30 cellular contexts compared by ENCODE assay signal in the genomic region with DNA sequence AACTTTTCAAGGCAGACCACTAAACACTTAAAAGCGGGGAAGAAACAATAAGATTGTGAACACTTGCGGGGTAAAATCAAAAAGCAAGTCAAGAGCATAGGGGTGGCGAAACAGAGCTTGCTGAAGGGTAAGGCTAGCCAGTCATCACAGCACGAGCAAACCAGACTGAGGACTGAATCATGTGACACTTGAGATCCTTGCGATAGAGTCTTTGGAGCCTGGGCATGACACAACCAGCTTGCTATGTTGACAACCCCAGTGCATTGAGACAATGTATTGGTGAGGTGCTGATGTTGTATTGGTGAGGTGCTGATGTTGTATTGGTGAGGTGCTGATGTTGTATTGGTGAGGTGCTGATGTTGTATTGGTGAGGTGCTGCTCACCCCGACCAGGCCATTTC.
A peak's percentile ranks its signal among the peaks of the same experiment; 100 is the strongest.
DNase-seq lines count a peak whose midpoint lies in the region; ATAC-seq, FAIRE-seq and TF ChIP-seq lines count a peak whose summit lies in the region.
"Had no signal": no experiment of that assay in that cellular context is flagged by ENCODE, and none has a peak within 500 bp of the region (broad histone marks: within the 10 kb centered on the region; RNA-seq: fewer than 3 reads in every experiment).

No MANE protein-coding gene starts in this region.

- TF ChIP-seq CTCF in endothelial cell of umbilical vein (IDR thresholded peaks at IDR 0.05; ENCODE audit: extremely low read depth in 1 of 2, insufficient read depth in 1 of 2, low read depth in 1 of 2, low read length in 2 of 2): no peak
- TF ChIP-seq CTCF in gastroesophageal sphincter (IDR thresholded peaks at IDR 0.05): no peak

- no peaks in the 10 kb centered on the region for H3K27me3 Mint-ChIP-seq in activated naive CD8-positive, alpha-beta T cell treated with anti-CD3 and anti-CD28 coated beads, Interleukin-2, amount 50 U/mL, for 24 hours

- H3K4me3 Mint-ChIP-seq in activated naive CD8-positive, alpha-beta T cell treated with anti-CD3 and anti-CD28 coated beads, Interleukin-2, amount 50 U/mL, for 24 hours: no peak overlapping the region
- H3K4me3 Mint-ChIP-seq: activated naive CD4-positive, alpha-beta T cell treated with anti-CD3 and anti-CD28 coated beads for 36 hours; activated T-helper 1 cell treated with anti-CD3 and anti-CD28 coated beads, Interleukin-12 subunit alpha, Interleukin-12 subunit beta, Interleukin-2, Interleukin-4 antibody, amounts not matched to agents 30 ng/mL and 10 ng/mL and 1 ng/mL, durations not matched to agents 14 hours and 24 hours and 36 hours had no signal

- no peaks in the 10 kb centered on the region for H3K36me3 Mint-ChIP-seq in activated naive CD8-positive, alpha-beta T cell treated with anti-CD3 and anti-CD28 coated beads, Interleukin-2, amount 50 U/mL, for 24 hours (ENCODE audit: low read depth)

- intact Hi-C loops in endothelial cell of umbilical vein (cut with micrococcal nuclease): no loop called here

- no peaks in the 10 kb centered on the region for H3K9me3 Mint-ChIP-seq in activated naive CD8-positive, alpha-beta T cell treated with anti-CD3 and anti-CD28 coated beads, Interleukin-2, amount 50 U/mL, for 24 hours
- H3K9me3 Mint-ChIP-seq: activated naive CD4-positive, alpha-beta T cell treated with anti-CD3 and anti-CD28 coated beads for 36 hours; activated T-helper 1 cell treated with anti-CD3 and anti-CD28 coated beads, Interleukin-12 subunit alpha, Interleukin-12 subunit beta, Interleukin-2, Interleukin-4 antibody, amounts not matched to agents 30 ng/mL and 10 ng/mL and 1 ng/mL, durations not matched to agents 14 hours and 24 hours and 36 hours had no signal

- peak; percentile 7 for DNase-seq in ELF-1 (ENCODE audit: low read depth, low spot score)
- peak; percentile 4 for DNase-seq in RKO (ENCODE audit: low spot score)
- DNase-seq in endothelial cell of umbilical vein (ENCODE audit: low read depth, low spot score): no peak
- peak; percentile 37 for DNase-seq in kidney tubule cell (ENCODE audit: low spot score)
- no peak for DNase-seq in activated naive CD8-positive, alpha-beta T cell treated with anti-CD3 and anti-CD28 coated beads, Interleukin-2, amount 50 U/mL, for 24 hours
- no peak for DNase-seq in DMS 273 (lab: John Stamatoyannopoulos, UW; ENCODE audit: unreplicated experiment)
- no peak for DNase-seq in erythroblast (lab: John Stamatoyannopoulos, UW)
- DNase-seq: ACHN; activated CD4-positive, alpha-beta T cell treated with anti-CD3 and anti-CD28 coated beads, Interleukin-2, amount 50 U/mL, for 48 hours; activated naive CD4-positive, alpha-beta T cell treated with anti-CD3 and anti-CD28 coated beads for 36 hours; amniotic stem cell; DMS153; GDM1; glutamatergic neuron; Karpas-422; left colon; NCI-H187; posterior cingulate gyrus; right cardiac atrium; spleen; T-helper 1 cell; transverse colon had no signal

- H3K27me3 ChIP-seq in endothelial cell of umbilical vein (ENCODE audit: control insufficient read depth in 2 of 2, insufficient read depth in 2 of 2, low read length in 2 of 2) (no peaks in the 10 kb centered on the region), gastroesophageal sphincter (no peaks in the 10 kb centered on the region)
- H3K27me3 ChIP-seq: SJSA1, spleen, transverse colon had no signal

- H3K9me3 ChIP-seq in endothelial cell of umbilical vein (replicated peaks; ENCODE audit: control insufficient read depth, insufficient read depth, low read length): no peaks in the 10 kb centered on the region
- H3K9me3 ChIP-seq in gastroesophageal sphincter: no peaks in the 10 kb centered on the region
- H3K9me3 ChIP-seq: SJSA1, spleen, transverse colon had no signal

- no peak overlapping the region for H3K4me2 ChIP-seq in endothelial cell of umbilical vein (ENCODE audit: insufficient read depth, low read length)

- 93 to 97% methylated on average over 5 to 6 of the region's 6 CpGs for WGBS in gastroesophageal sphincter (ENCODE audit: low coverage in 1 of 2), 2 donors

- no peaks in the 10 kb centered on the region for H4K20me1 ChIP-seq in endothelial cell of umbilical vein (replicated peaks; ENCODE audit: control insufficient read depth, extremely low read depth, insufficient read depth, low read length)

- no peak for TF ChIP-seq POLR2A in endothelial cell of umbilical vein (IDR thresholded peaks at IDR 0.05; ENCODE audit: low read depth, low read length)
- no peak for TF ChIP-seq POLR2A in gastroesophageal sphincter (IDR thresholded peaks at IDR 0.05)
- TF ChIP-seq POLR2A in erythroblast (IDR thresholded peaks at IDR 0.05; ENCODE audit: low read length): no peak

- H3K79me2 ChIP-seq in endothelial cell of umbilical vein (ENCODE audit: control insufficient read depth, insufficient read depth, low read length): peaks cover 2% of the 10 kb centered on the region

- no peak overlapping the region for H3K9ac ChIP-seq in endothelial cell of umbilical vein (replicated peaks; ENCODE audit: extremely low read depth, insufficient read depth, low read length)

- H3K27ac Mint-ChIP-seq in activated naive CD8-positive, alpha-beta T cell treated with anti-CD3 and anti-CD28 coated beads, Interleukin-2, amount 50 U/mL, for 24 hours: no peak overlapping the region
- H3K27ac Mint-ChIP-seq: activated naive CD4-positive, alpha-beta T cell treated with anti-CD3 and anti-CD28 coated beads for 36 hours; activated T-helper 1 cell treated with anti-CD3 and anti-CD28 coated beads, Interleukin-12 subunit alpha, Interleukin-12 subunit beta, Interleukin-2, Interleukin-4 antibody, amounts not matched to agents 30 ng/mL and 10 ng/mL and 1 ng/mL, durations not matched to agents 14 hours and 24 hours and 36 hours had no signal

- BruUV-seq in endothelial cell of umbilical vein (replicated peaks; lab: Mats Ljungman, UMichigan): no TSS peak

- no peaks in the 10 kb centered on the region for H3K4me1 Mint-ChIP-seq in activated naive CD8-positive, alpha-beta T cell treated with anti-CD3 and anti-CD28 coated beads, Interleukin-2, amount 50 U/mL, for 24 hours

- TF ChIP-seq EP300 in gastroesophageal sphincter (IDR thresholded peaks at IDR 0.05): no peak

- POLR2A ChIA-PET in endothelial cell of umbilical vein (lab: Charles Lee): no interaction called here

- FAIRE-seq in endothelial cell of umbilical vein (lab: Jason Lieb, UNC): peak; percentile 37
- FAIRE-seq: GM19239, RCC 7860 had no signal

- no peaks in the 10 kb centered on the region for H3K9me1 ChIP-seq in endothelial cell of umbilical vein (replicated peaks; ENCODE audit: control insufficient read depth, extremely low read depth, insufficient read depth, low read length)

- dilution Hi-C loops in endothelial cell of umbilical vein (cut with MboI; ENCODE audit: extremely low pct_ligation_motif_present, low sequenced_read_pairs): no loop called here

- H3K27ac ChIP-seq in endothelial cell of umbilical vein (ENCODE audit: insufficient read depth, low read depth, low read length) (no peak overlapping the region), gastroesophageal sphincter (no peak overlapping the region)
- H3K27ac ChIP-seq: coronary artery, HL-60, SJSA1, spleen, transverse colon had no signal

- CTCF ChIA-PET in endothelial cell of umbilical vein (lab: Charles Lee): interaction anchor here (1.0 kb wide), 1 partner anchor 9 kb away, joined by 3 read pairs; no protein-coding TSS in a partner anchor

- no peak for ATAC-seq in activated naive CD8-positive, alpha-beta T cell treated with anti-CD3 and anti-CD28 coated beads, Interleukin-2, amount 50 U/mL, for 24 hours
- ATAC-seq in gastroesophageal sphincter: no peak
- ATAC-seq: activated CD4-positive, CD25-positive, alpha-beta regulatory T cell treated with anti-CD3 and anti-CD28 coated beads, Interleukin-2, amount 50 U/mL, for 24 hours; left colon; right cardiac atrium had no signal

- H3K4me3 ChIP-seq in endothelial cell of umbilical vein (replicated peaks in 1 of 3; ENCODE audit: insufficient read depth in 1 of 3, low read depth in 1 of 3, low read length in 3 of 3) (no peak overlapping the region), gastroesophageal sphincter (no peak overlapping the region)
- H3K4me3 ChIP-seq: coronary artery, SJSA1, spleen, transverse colon had no signal

- no peaks in the 10 kb centered on the region for H3K36me3 ChIP-seq in endothelial cell of umbilical vein (ENCODE audit: control insufficient read depth in 2 of 2, extremely low read depth in 1 of 2, insufficient read depth in 2 of 2, low read length in 2 of 2)
- H3K36me3 ChIP-seq in gastroesophageal sphincter: no peaks in the 10 kb centered on the region
- H3K36me3 ChIP-seq: SJSA1, spleen, transverse colon had no signal

- H2AFZ ChIP-seq in endothelial cell of umbilical vein (ENCODE audit: low read depth, low read length): no peak overlapping the region

- H3K4me1 ChIP-seq in endothelial cell of umbilical vein (ENCODE audit: control insufficient read depth, extremely low read depth, insufficient read depth, low read length): no peaks in the 10 kb centered on the region
- peaks cover under 1 to 46% (median 3%) of the 10 kb centered on the region in 3 donors for H3K4me1 ChIP-seq in gastroesophageal sphincter

TF ChIP-seq in endothelial cell of umbilical vein, 7 proteins besides CTCF, POLR2A, EP300 and RAD21:
- TF ChIP-seq JUN (IDR thresholded peaks at IDR 0.05; ENCODE audit: borderline replicate concordance, insufficient read depth, insufficient read length, low read depth) (no peak), FOS (IDR thresholded peaks at IDR 0.05; ENCODE audit: borderline replicate concordance, insufficient read depth, low read length) (no peak), GATA2 (IDR thresholded peaks at IDR 0.05; ENCODE audit: insufficient read depth, insufficient read length, low read depth, low read length) (no peak), POLR2AphosphoS5 (IDR thresholded peaks at IDR 0.05; ENCODE audit: insufficient read depth, low read depth, low read length) (no peak), MYC (IDR thresholded peaks at IDR 0.05; ENCODE audit: low read depth, low read length) (no peak), EZH2 (IDR thresholded peaks at IDR 0.05; ENCODE audit: borderline replicate concordance, low read depth, low read length, severe bottlenecking) (no peak)
- TF ChIP-seq, protein P1, sequence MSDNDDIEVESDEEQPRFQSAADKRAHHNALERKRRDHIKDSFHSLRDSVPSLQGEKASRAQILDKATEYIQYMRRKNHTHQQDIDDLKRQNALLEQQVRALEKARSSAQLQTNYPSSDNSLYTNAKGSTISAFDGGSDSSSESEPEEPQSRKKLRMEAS (IDR thresholded peaks at IDR 0.05; ENCODE audit: insufficient read depth, insufficient read length): no peak

Comparison
In these comparisons a context has a peak if more than half of its experiments do, and no peak if none do; other contexts are left out.
1. DNase-seq: peak in ELF-1 (single experiment), RKO (single experiment) and kidney tubule cell (single experiment); none in endothelial cell of umbilical vein (single experiment), activated naive CD8-positive, alpha-beta T cell treated with anti-CD3 and anti-CD28 coated beads, Interleukin-2, amount 50 U/mL, for 24 hours (single experiment), DMS 273 (single experiment) and erythroblast (0 of 2).